ENCODE assay signal across 15 cellular contexts in genomic region chr6:6781877-6782236, GRCh38.
"Had no signal": no experiment of that assay in that cellular context is flagged by ENCODE, and none has a peak within 500 bp of the region (broad histone marks: within the 10 kb centered on the region; RNA-seq: fewer than 3 reads in every experiment).

No MANE protein-coding gene starts in this region.

- H3K27me3 ChIP-seq: colonic mucosa, sigmoid colon, suprapubic skin had no signal

- H3K4me1 ChIP-seq: colonic mucosa had no signal

- H3K4me3 Mint-ChIP-seq: activated CD8-positive, alpha-beta T cell treated with anti-CD3 and anti-CD28 coated beads, Interleukin-2, amount 10 ng/mL, durations not matched to agents 7 days and 5 days; activated naive CD8-positive, alpha-beta T cell treated with anti-CD3 and anti-CD28 coated beads, Interleukin-2, amount 50 U/mL, for 24 hours; activated T-helper 1 cell treated with anti-CD3 and anti-CD28 coated beads, Interleukin-12 subunit alpha, Interleukin-12 subunit beta, Interleukin-2, Interleukin-4 antibody, amounts not matched to agents 30 ng/mL and 10 ng/mL and 1 ng/mL, durations not matched to agents 14 hours and 24 hours and 36 hours; naive B cell; WTC11 had no signal

- H3K4me1 Mint-ChIP-seq: activated naive CD8-positive, alpha-beta T cell treated with anti-CD3 and anti-CD28 coated beads, Interleukin-2, amount 50 U/mL, for 24 hours; naive B cell had no signal

- H3K27ac Mint-ChIP-seq: activated CD8-positive, alpha-beta T cell treated with anti-CD3 and anti-CD28 coated beads, Interleukin-2, amount 10 ng/mL, durations not matched to agents 7 days and 5 days; activated naive CD8-positive, alpha-beta T cell treated with anti-CD3 and anti-CD28 coated beads, Interleukin-2, amount 50 U/mL, for 24 hours; activated T-helper 1 cell treated with anti-CD3 and anti-CD28 coated beads, Interleukin-12 subunit alpha, Interleukin-12 subunit beta, Interleukin-2, Interleukin-4 antibody, amounts not matched to agents 30 ng/mL and 10 ng/mL and 1 ng/mL, durations not matched to agents 14 hours and 24 hours and 36 hours; naive B cell; WTC11 had no signal

- H3K27ac ChIP-seq: colonic mucosa, psoas muscle, sigmoid colon, suprapubic skin had no signal

- H3K36me3 ChIP-seq: colonic mucosa, sigmoid colon, suprapubic skin had no signal

- ATAC-seq: activated CD8-positive, alpha-beta T cell treated with anti-CD3 and anti-CD28 coated beads, Interleukin-2, amount 10 ng/mL, durations not matched to agents 7 days and 5 days; activated naive CD8-positive, alpha-beta T cell treated with anti-CD3 and anti-CD28 coated beads, Interleukin-2, amount 50 U/mL, for 24 hours; WTC11 had no signal

- H3K4me3 ChIP-seq: colonic mucosa, psoas muscle, sigmoid colon, suprapubic skin had no signal

- H3K9me3 ChIP-seq: colonic mucosa, psoas muscle, sigmoid colon, suprapubic skin had no signal

- DNase-seq: activated CD4-positive, alpha-beta T cell treated with anti-CD3 and anti-CD28 coated beads for 48 hours; activated CD8-positive, alpha-beta memory T cell treated with anti-CD3 and anti-CD28 coated beads, Interleukin-2, amount 50 U/mL, for 48 hours; activated CD8-positive, alpha-beta T cell treated with anti-CD3 and anti-CD28 coated beads, Interleukin-2, amount 10 ng/mL, durations not matched to agents 7 days and 5 days; activated naive CD4-positive, alpha-beta T cell; activated naive CD8-positive, alpha-beta T cell treated with anti-CD3 and anti-CD28 coated beads, Interleukin-2, amount 50 U/mL, for 24 hours; colonic mucosa; hippocampal formation; naive B cell; sigmoid colon; stimulated activated CD4-positive, alpha-beta T cell treated with anti-CD3 and anti-CD28 coated beads, Interleukin-2, amount 100 ng/mL, for 48 hours; stimulated activated naive CD4-positive, alpha-beta T cell treated with Interleukin-2 at 50 U/mL for 16 hours had no signal

- H3K36me3 Mint-ChIP-seq: naive B cell had no signal
